10 cellular contexts compared by ENCODE assay signal in genomic region chrY:13492408-13492807, GRCh38. TPM values are rescaled to one million over a fixed set of nuclear protein-coding genes. Genes with fewer than 3 reads are reported as not detected.
"Had no signal": no experiment of that assay in that cellular context is flagged by ENCODE, and none has a peak within 500 bp of the region (broad histone marks: within the 10 kb centered on the region; RNA-seq: fewer than 3 reads in every experiment).

No MANE protein-coding gene starts in this region.

- FAIRE-seq: H1, H54, HTR-8/SVneo, K562 had no signal

- H2AFZ ChIP-seq: GM23338 had no signal

- DNase-seq: H9, HCEC 1CT, IMR-90, KG1 had no signal

- ATAC-seq: GM23338, K562 had no signal

- H3K4me2 ChIP-seq: GM23338 had no signal

- H3K4me3 ChIP-seq: GM23338, K562 had no signal

RNA-seq across cellular contexts. Expression of gene UTY, which starts 12.6 kb away (rescaled TPM):
- total RNA-seq: H9, HT-29, IMR-90 had no signal
- polyA plus RNA-seq: IMR-90, K562 had no signal
